ENCODE assay signal across 8 cellular contexts in the genomic region with DNA sequence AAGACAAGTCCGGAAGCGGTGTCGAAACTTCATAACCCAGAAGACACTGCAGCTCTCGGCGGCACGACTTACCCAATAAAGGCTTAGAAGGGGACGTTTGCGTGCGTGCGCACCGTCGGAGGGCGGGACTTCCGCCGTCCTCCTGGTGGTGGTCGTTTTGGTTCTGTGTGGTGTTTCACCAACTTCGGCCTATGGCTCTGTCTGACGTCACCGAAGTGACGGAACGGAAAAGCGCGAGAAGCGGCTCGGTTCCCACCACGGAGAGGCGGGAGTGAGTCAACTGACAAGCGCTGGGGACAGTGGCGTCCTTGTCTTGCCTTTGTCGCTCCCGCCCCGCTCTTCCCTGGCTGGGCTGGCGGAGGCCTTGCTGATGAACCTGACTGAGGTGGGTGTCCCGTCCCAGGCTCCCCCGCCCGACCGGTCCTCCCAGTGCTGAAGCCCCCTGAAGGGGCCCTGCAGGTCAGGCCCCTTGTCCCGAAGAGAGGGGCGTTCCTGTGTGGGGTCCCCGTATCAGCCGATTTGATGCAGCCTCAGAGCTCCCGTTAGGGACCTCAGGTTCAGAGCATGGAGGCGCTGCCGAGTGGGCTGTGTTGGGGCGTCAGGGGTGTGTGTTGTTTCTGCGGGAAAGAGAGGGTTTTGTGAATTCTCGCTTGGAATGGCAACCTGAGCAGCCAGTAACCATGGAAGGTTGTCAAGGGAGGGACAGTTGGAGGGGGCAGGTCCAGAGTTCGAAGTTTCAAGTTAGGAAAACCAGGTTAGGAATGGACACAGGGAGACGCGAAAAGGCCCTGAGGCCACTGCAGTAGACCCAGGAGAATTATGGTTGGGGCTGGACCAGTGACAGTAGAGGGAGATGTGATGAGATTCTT. TPM values are rescaled to one million over a fixed set of nuclear protein-coding genes. Genes with fewer than 3 reads are reported as not detected.
A peak's percentile ranks its signal among the peaks of the same experiment; 100 is the strongest.
DNase-seq lines count a peak whose midpoint lies in the region; ATAC-seq and TF ChIP-seq lines count a peak whose summit lies in the region.

ZNF548 (plus strand) TSS at position 125 of the 869 bp plus-strand sequence; CDS start at position 371, 246 bp downstream.

- peak within 1 kb of the TSS; percentile 19 to 79 for H3K4ac ChIP-seq in mesenchymal stem cell (ENCODE audit: low read depth in 1 of 2, low read length in 2 of 2)

- peaks cover 10% of the 10 kb centered on the region for H3K4me1 Mint-ChIP-seq in Caco-2 (ENCODE audit: low read depth, unreplicated experiment)
- H3K4me1 Mint-ChIP-seq in effector memory CD8-positive, alpha-beta T cell (ENCODE audit: low read depth in 2 of 2): peaks cover 32 to 45% of the 10 kb centered on the region in 2 donors

- intact Hi-C loops in Caco-2 (cut with micrococcal nuclease; ENCODE audit: unreplicated experiment): no loop called here

- H3K27ac ChIP-seq in mesenchymal stem cell (ENCODE audit: low read length, poor library complexity, severe bottlenecking): peak within 1 kb of the TSS; percentile 41

- H3K9me3 Mint-ChIP-seq in Caco-2 (ENCODE audit: unreplicated experiment): peaks cover 35% of the 10 kb centered on the region
- H3K9me3 Mint-ChIP-seq in effector memory CD8-positive, alpha-beta T cell: peaks cover 3 to 18% of the 10 kb centered on the region in 2 donors

- under 1% methylated on average over 48 of the region's 50 CpGs for WGBS in mesenchymal stem cell

- no peaks in the 10 kb centered on the region for H3K27me3 Mint-ChIP-seq in Caco-2 (ENCODE audit: insufficient read depth, unreplicated experiment)
- no peaks in the 10 kb centered on the region for H3K27me3 Mint-ChIP-seq in effector memory CD8-positive, alpha-beta T cell

- H3K9ac ChIP-seq in mesenchymal stem cell (ENCODE audit: low read length): peak within 1 kb of the TSS; percentile 96

- peak within 1 kb of the TSS; percentile 35 for H4K91ac ChIP-seq in mesenchymal stem cell (ENCODE audit: low read length)

- H3K36me3 ChIP-seq in Caco-2 (ENCODE audit: control insufficient read depth, insufficient read depth, low read length) (no peaks in the 10 kb centered on the region), mesenchymal stem cell (ENCODE audit: control insufficient read depth in 1 of 2, insufficient read depth in 2 of 2, low read depth in 1 of 2, low read length in 2 of 2) (peaks cover 11 to 18% of the 10 kb centered on the region in 2 experiments)

- peak within 1 kb of the TSS in 1 of 2 experiments; percentile 14 for H3K23ac ChIP-seq in mesenchymal stem cell (ENCODE audit: low read length in 2 of 2)

- no peaks in the 10 kb centered on the region for H3K4me1 ChIP-seq in Caco-2
- peaks cover 2% of the 10 kb centered on the region for H3K4me1 ChIP-seq in mesenchymal stem cell (ENCODE audit: control insufficient read depth, insufficient read depth, low read depth, low read length)

- TF ChIP-seq CTCF in Caco-2 (IDR thresholded peaks at IDR 0.05; ENCODE audit: insufficient read depth in 1 of 2, low read depth in 1 of 2, low read length in 1 of 2, severe bottlenecking in 1 of 2, unreplicated experiment in 1 of 2): no peak

- peak within 1 kb of the TSS; percentile 49 for H2BK15ac ChIP-seq in mesenchymal stem cell (ENCODE audit: low read depth, poor library complexity, severe bottlenecking)

- peak within 1 kb of the TSS; percentile 41 to 44 for H3K18ac ChIP-seq in mesenchymal stem cell (ENCODE audit: low read depth in 1 of 2, low read length in 2 of 2)

- DNase-seq in Caco-2: peak; percentile 88 to 91
- DNase-seq in HT1080 (ENCODE audit: low read depth): peak; percentile 99
- DNase-seq in NOMO-1 treated with dmso at 0.1 percent for 144 hours (lab: John Stamatoyannopoulos, UW; ENCODE audit: unreplicated experiment): peak; percentile 95
- peak; percentile 82 to 97 (median 95) for DNase-seq in activated CD8-positive, alpha-beta memory T cell treated with anti-CD3 and anti-CD28 coated beads for 48 hours (ENCODE audit: low read depth in 2 of 3, low spot score in 2 of 3)
- DNase-seq in effector memory CD8-positive, alpha-beta T cell: peak; percentile 97 to 98 (median 97)
- peak; percentile 100 for DNase-seq in mesenchymal stem cell
- peak; percentile 99 for DNase-seq in stimulated activated CD8-positive, alpha-beta memory T cell treated with anti-CD3 and anti-CD28 coated beads, Interleukin-12 subunit alpha, Interleukin-12 subunit beta, amount 100 ng/mL, for 4 hours (ENCODE audit: low read depth)

- H3K9me3 ChIP-seq in Caco-2 (0 out of 2 replicates have a peak, but pooled peaks cover 8% of the 10 kb centered on the region), mesenchymal stem cell (ENCODE audit: control insufficient read depth, low read length) (peaks cover 3% of the 10 kb centered on the region)

- H2BK12ac ChIP-seq in mesenchymal stem cell (ENCODE audit: low read length in 2 of 2): no peak within 1 kb of the TSS

- H3K36me3 Mint-ChIP-seq in Caco-2 (ENCODE audit: insufficient read depth, unreplicated experiment): peaks cover 11% of the 10 kb centered on the region
- peaks cover 24% of the 10 kb centered on the region for H3K36me3 Mint-ChIP-seq in effector memory CD8-positive, alpha-beta T cell (ENCODE audit: insufficient read depth)

- no peaks in the 10 kb centered on the region for H3K27me3 ChIP-seq in Caco-2 (replicated peaks; ENCODE audit: control insufficient read depth, insufficient read depth, low read length)
- H3K27me3 ChIP-seq in mesenchymal stem cell (ENCODE audit: control insufficient read depth in 1 of 2, insufficient read depth in 1 of 2, low read length in 2 of 2): no peaks in the 10 kb centered on the region

- CTCF ChIA-PET in Caco-2 (lab: Charles Lee): interaction anchor here (1.0 kb wide), 1 partner anchor 27 kb away, joined by 3 read pairs; the partner anchor contains the start of genes TRAPPC2B and ZNF547

- peak within 1 kb of the TSS; percentile 60 for H3K27ac Mint-ChIP-seq in Caco-2 (ENCODE audit: unreplicated experiment)
- peak within 1 kb of the TSS; percentile 98 to 99 for H3K27ac Mint-ChIP-seq in effector memory CD8-positive, alpha-beta T cell

- peak within 1 kb of the TSS; percentile 86 for H3K4me3 Mint-ChIP-seq in Caco-2 (ENCODE audit: unreplicated experiment)
- peak within 1 kb of the TSS; percentile 88 to 97 for H3K4me3 Mint-ChIP-seq in effector memory CD8-positive, alpha-beta T cell

- ATAC-seq in GM21360 (IDR thresholded peaks at IDR 0.05; ENCODE audit: unreplicated experiment): peak; percentile 96
- ATAC-seq in effector memory CD8-positive, alpha-beta T cell (replicated peaks): peak; percentile 93

- peak within 1 kb of the TSS; percentile 36 for H2AK5ac ChIP-seq in mesenchymal stem cell (ENCODE audit: low read length, severe bottlenecking)

- H3K4me3 ChIP-seq in Caco-2 (ENCODE audit: low read depth, low read length) (peak within 1 kb of the TSS; percentile 53), mesenchymal stem cell (ENCODE audit: insufficient read depth in 1 of 2, low read depth in 1 of 2, low read length in 2 of 2) (peak within 1 kb of the TSS; percentile 84 to 91)

- no peak within 1 kb of the TSS for H2BK120ac ChIP-seq in mesenchymal stem cell (ENCODE audit: low read depth, low read length)

- POLR2A ChIA-PET in Caco-2 (lab: Charles Lee): interaction anchor here (0.9 kb wide), 1 partner anchor 27 kb away, joined by 3 read pairs; the partner anchor contains the start of genes TRAPPC2B and ZNF547

- peak within 1 kb of the TSS; percentile 78 for H4K8ac ChIP-seq in mesenchymal stem cell (ENCODE audit: low read length)

- H3K79me1 ChIP-seq in mesenchymal stem cell (replicated peaks; ENCODE audit: low read length, poor library complexity, severe bottlenecking): peaks cover 13% of the 10 kb centered on the region

- peak within 1 kb of the TSS; percentile 93 for H2AFZ ChIP-seq in mesenchymal stem cell (ENCODE audit: low read depth, low read length)

- peak within 1 kb of the TSS in 1 of 2 experiments; percentile 30 for H3K14ac ChIP-seq in mesenchymal stem cell (ENCODE audit: low read length in 2 of 2)

- TSS peak; percentile 62 for BruUV-seq in Caco-2 (replicated peaks; lab: Mats Ljungman, UMichigan)

- no peak within 1 kb of the TSS for H2BK5ac ChIP-seq in mesenchymal stem cell (ENCODE audit: low read depth, low read length, poor library complexity, severe bottlenecking)

- H3K4me2 ChIP-seq in mesenchymal stem cell (ENCODE audit: low read length, poor library complexity, severe bottlenecking): peak within 1 kb of the TSS; percentile 74

RNA-seq across cellular contexts. Expression of gene ZNF548, which starts in this region (rescaled TPM):
- 4.9 and 5.5 TPM in 2 replicates for total RNA-seq in Caco-2 (2022)
- total RNA-seq in HT1080 (2014; rRNA removed; shearing (Covaris generic)): 9.5 and 11.6 TPM in 2 replicates
- polyA plus RNA-seq in HT1080 (2015; cell fraction: cytosol; rRNA removed): 6.2 and 8.0 TPM in 2 replicates
- polyA plus RNA-seq in HT1080 (2015; cell fraction: nucleus; rRNA removed): 16.7 and 19.5 TPM in 2 replicates
- 5.3 TPM for polyA plus RNA-seq in mesenchymal stem cell (2013, experiment 1 of 2)
- polyA plus RNA-seq in mesenchymal stem cell (2013, experiment 2 of 2): 5.6 TPM

Comparison
In these comparisons a context has a peak if more than half of its experiments do, and no peak if none do; other contexts are left out.
1. Peak in every context shown above with its lines: DNase-seq, ATAC-seq, H3K4me3 ChIP-seq and H3K27ac ChIP-seq.